8 cellular contexts compared by ENCODE assay signal in genomic region chr2:27264253-27264752, GRCh38. TPM values are rescaled to one million over a fixed set of nuclear protein-coding genes. Genes with fewer than 3 reads are reported as not detected.
DNase-seq lines count a peak whose midpoint lies in the region; FAIRE-seq and TF ChIP-seq lines count a peak whose summit lies in the region.

No MANE protein-coding gene starts in this region.

- H3K4me3 Mint-ChIP-seq in Calu3 (ENCODE audit: low read depth, unreplicated experiment) (peak overlapping the region; percentile 67), nephron progenitor cell (peak overlapping the region; percentile 82)

- H3K4me1 Mint-ChIP-seq in Calu3 (ENCODE audit: low read depth, unreplicated experiment) (peaks cover 7% of the 10 kb centered on the region), nephron progenitor cell (peaks cover 34% of the 10 kb centered on the region)

- H3K36me3 Mint-ChIP-seq in Calu3 (ENCODE audit: insufficient read depth, unreplicated experiment) (peaks cover 12% of the 10 kb centered on the region), nephron progenitor cell (ENCODE audit: low read depth) (no peaks in the 10 kb centered on the region)

- peak overlapping the region in 1 of 2 donors; percentile 32 for H3K4me3 ChIP-seq in small intestine (ENCODE audit: low read depth in 1 of 2, low read length in 2 of 2)

- 1% methylated on average over 33 to 38 of the region's 38 CpGs for WGBS in small intestine, 3 donors

- H3K27me3 Mint-ChIP-seq in Calu3 (ENCODE audit: unreplicated experiment) (peaks cover 31% of the 10 kb centered on the region), nephron progenitor cell (ENCODE audit: low read depth, poor library complexity) (peaks cover 28% of the 10 kb centered on the region)

- no peak overlapping the region for H3K27ac ChIP-seq in small intestine (ENCODE audit: low read depth in 1 of 2, low read length in 1 of 2)

- H3K36me3 ChIP-seq in small intestine (ENCODE audit: control insufficient read depth in 2 of 2, insufficient read depth in 2 of 2, low read length in 2 of 2), result no peaks in the 10 kb centered on the region

- H3K27ac Mint-ChIP-seq in Calu3 (ENCODE audit: unreplicated experiment), result no peak overlapping the region
- no peak overlapping the region for H3K27ac Mint-ChIP-seq in nephron progenitor cell

- FAIRE-seq in small intestine (lab: Jason Lieb, UNC) (no peak), H54 (lab: Jason Lieb, UNC) (no peak)

- no peaks in the 10 kb centered on the region for H3K9me3 Mint-ChIP-seq in Calu3 (ENCODE audit: low read depth, unreplicated experiment)
- no peaks in the 10 kb centered on the region for H3K9me3 Mint-ChIP-seq in nephron progenitor cell

- no peak for TF ChIP-seq CTCF in Calu3 (IDR thresholded peaks at IDR 0.05; ENCODE audit: unreplicated experiment)
- TF ChIP-seq CTCF in nephron progenitor cell (IDR thresholded peaks at IDR 0.05), result no peak

- intact Hi-C loops in Calu3 (cut with micrococcal nuclease; ENCODE audit: unreplicated experiment), result no loop called here

- DNase-seq in Calu3, result peak; percentile 20
- DNase-seq in NCI-H2171 treated with DMSO at 0.1 percent for 48 hours (lab: John Stamatoyannopoulos, UW), result peak; percentile 48
- peak; percentile 59 for DNase-seq in ecto neural progenitor cell (ENCODE audit: low spot score)
- no peak for DNase-seq in nephron progenitor cell
- no peak for DNase-seq in midbrain (lab: John Stamatoyannopoulos, UW)
- no peak for DNase-seq in HT-29 (ENCODE audit: low spot score)
- DNase-seq in small intestine, result no peak
- DNase-seq in H54 (ENCODE audit: insufficient read length, low spot score), result no peak

- CTCF ChIA-PET in Calu3 (lab: Charles Lee), result interaction anchor here (1.1 to 2.3 kb wide), 3 partner anchors 16 to 39 kb away, joined by 3 to 14 read pairs (median 9); no protein-coding TSS in a partner anchor

- peaks cover 2 to 5% of the 10 kb centered on the region in 2 donors for H3K4me1 ChIP-seq in small intestine (ENCODE audit: control insufficient read depth in 2 of 2, insufficient read depth in 1 of 2, low read depth in 1 of 2, low read length in 1 of 2)

- H3K9me3 ChIP-seq in small intestine (ENCODE audit: control insufficient read depth, low read depth), result no peaks in the 10 kb centered on the region

- no peak for TF ChIP-seq POLR2A in H54 (IDR thresholded peaks at IDR 0.05; ENCODE audit: low read depth, low read length)

- peaks cover 14 to 32% of the 10 kb centered on the region in 2 donors for H3K27me3 ChIP-seq in small intestine (ENCODE audit: control insufficient read depth in 2 of 2, insufficient read depth in 2 of 2, low read length in 2 of 2)

- no TSS peak for BruUV-seq in Calu3 (replicated peaks; lab: Mats Ljungman, UMichigan)

RNA-seq across cellular contexts. Expression of gene SLC30A3, which starts 1.5 kb away (rescaled TPM):
- 0.24 TPM in 1 of 2 replicates, not detected in the other for total RNA-seq in Calu3 (2022)
- not detected in 2 replicates for total RNA-seq in HT-29 (2014; rRNA removed; shearing (Covaris generic))
- polyA plus RNA-seq in small intestine, result under 1 TPM in 1 of 3 donors, not detected in 2; 0.04 TPM

RNA-seq across cellular contexts. Expression of gene DNAJC5G, which starts 10.9 kb away (rescaled TPM):
- total RNA-seq in Calu3 (2022), result not detected in 2 replicates
- not detected in 2 replicates for total RNA-seq in HT-29 (2014; rRNA removed; shearing (Covaris generic))
- polyA plus RNA-seq in small intestine, result not detected

RNA-seq across cellular contexts. Expression of gene TRIM54, which starts 17.9 kb away (rescaled TPM):
- total RNA-seq in Calu3 (2022), result 0.99 and 2.3 TPM in 2 replicates
- total RNA-seq in HT-29 (2014; rRNA removed; shearing (Covaris generic)), result 5.8 and 7.1 TPM in 2 replicates
- 1 to 10 TPM; 1.3 to 5.4 (median 2.4) TPM for polyA plus RNA-seq in small intestine

RNA-seq across cellular contexts. Expression of gene UCN, which starts 43.9 kb away (rescaled TPM):
- 4.6 and 6.6 TPM in 2 replicates for total RNA-seq in Calu3 (2022)
- 4.9 and 5.6 TPM in 2 replicates for total RNA-seq in HT-29 (2014; rRNA removed; shearing (Covaris generic))
- 1 to 10 TPM in 2 of 3 donors, under 1 TPM in 1; 0.76 to 8.9 (median 1.8) TPM for polyA plus RNA-seq in small intestine

RNA-seq across cellular contexts. Expression of gene CAD, which starts 47.1 kb away (rescaled TPM):
- total RNA-seq in Calu3 (2022), result 68.2 and 71.6 TPM in 2 replicates
- total RNA-seq in HT-29 (2014; rRNA removed; shearing (Covaris generic)), result 78.5 and 88.5 TPM in 2 replicates
- polyA plus RNA-seq in small intestine, result 10 to 100 TPM in 1 of 3 donors, 1 to 10 TPM in 2; 8.6 to 20.9 (median 9.6) TPM

Comparison
In these comparisons a context has a peak if more than half of its experiments do, and no peak if none do; other contexts are left out.
1. DNase-seq: peak in Calu3 (single experiment), NCI-H2171 treated with DMSO at 0.1 percent for 48 hours (single experiment) and ecto neural progenitor cell (single experiment); none in nephron progenitor cell (single experiment), midbrain (single experiment), HT-29 (single experiment), small intestine (single experiment) and H54 (single experiment).